19 cellular contexts compared by ENCODE assay signal in genomic region chr12:12550277-12550676, GRCh38.
"Had no signal": no experiment of that assay in that cellular context is flagged by ENCODE, and none has a peak within 500 bp of the region (broad histone marks: within the 10 kb centered on the region; RNA-seq: fewer than 3 reads in every experiment).

No MANE protein-coding gene starts in this region.

- FAIRE-seq: endometrium had no signal

- H3K9me3 Mint-ChIP-seq: naive thymus-derived CD4-positive, alpha-beta T cell; stimulated activated memory B cell treated with anti-CD40 and anti-IgM and Interleukin-4, amounts not matched to agents 10 μg/mL and 1 μg/mL and 100 μg/mL, for 72 hours; stimulated activated naive CD8-positive, alpha-beta T cell treated with anti-CD3 and anti-CD28 coated beads, Interleukin-15, Interleukin-2, amounts not matched to agents 100 ng/mL and 50 ng/mL, for 24 hours had no signal

- DNase-seq: cortex of kidney; dorsolateral prefrontal cortex; effector CD8-positive, alpha-beta T cell; gastrocnemius medialis; islet precursor cell; mammary epithelial cell; naive thymus-derived CD4-positive, alpha-beta T cell; psoas muscle; retina; spleen; stimulated activated CD4-positive, alpha-beta T cell treated with anti-CD3 and anti-CD28 coated beads, Interleukin-15, amount 100 ng/mL, for 24 hours; stimulated activated CD4-positive, alpha-beta T cell treated with anti-CD3 and anti-CD28 coated beads, Interleukin-1b, Interleukin-23, amount 100 ng/mL, for 48 hours; stimulated activated CD4-positive, alpha-beta T cell treated with anti-CD3 and anti-CD28 coated beads, Interleukin-4, amount 100 ng/mL, for 24 hours; testis had no signal

- ATAC-seq: gastrocnemius medialis; left lobe of liver; naive thymus-derived CD4-positive, alpha-beta T cell; psoas muscle; sciatic nerve; stimulated activated memory B cell treated with anti-CD40 and anti-IgM and Interleukin-4, amounts not matched to agents 10 μg/mL and 1 μg/mL and 100 μg/mL, for 72 hours had no signal

- H3K27ac Mint-ChIP-seq: stimulated activated memory B cell treated with anti-CD40 and anti-IgM and Interleukin-4, amounts not matched to agents 10 μg/mL and 1 μg/mL and 100 μg/mL, for 72 hours; stimulated activated naive CD8-positive, alpha-beta T cell treated with anti-CD3 and anti-CD28 coated beads, Interleukin-15, Interleukin-2, amounts not matched to agents 100 ng/mL and 50 ng/mL, for 24 hours had no signal

- H3K36me3 Mint-ChIP-seq: stimulated activated memory B cell treated with anti-CD40 and anti-IgM and Interleukin-4, amounts not matched to agents 10 μg/mL and 1 μg/mL and 100 μg/mL, for 72 hours had no signal

- H3K4me3 Mint-ChIP-seq: naive thymus-derived CD4-positive, alpha-beta T cell; stimulated activated memory B cell treated with anti-CD40 and anti-IgM and Interleukin-4, amounts not matched to agents 10 μg/mL and 1 μg/mL and 100 μg/mL, for 72 hours; stimulated activated naive CD8-positive, alpha-beta T cell treated with anti-CD3 and anti-CD28 coated beads, Interleukin-15, Interleukin-2, amounts not matched to agents 100 ng/mL and 50 ng/mL, for 24 hours had no signal

- H3K27me3 Mint-ChIP-seq: naive thymus-derived CD4-positive, alpha-beta T cell; stimulated activated memory B cell treated with anti-CD40 and anti-IgM and Interleukin-4, amounts not matched to agents 10 μg/mL and 1 μg/mL and 100 μg/mL, for 72 hours; stimulated activated naive CD8-positive, alpha-beta T cell treated with anti-CD3 and anti-CD28 coated beads, Interleukin-15, Interleukin-2, amounts not matched to agents 100 ng/mL and 50 ng/mL, for 24 hours had no signal
